Comparison of ENCODE assay signal across 8 cellular contexts in the genomic region with DNA sequence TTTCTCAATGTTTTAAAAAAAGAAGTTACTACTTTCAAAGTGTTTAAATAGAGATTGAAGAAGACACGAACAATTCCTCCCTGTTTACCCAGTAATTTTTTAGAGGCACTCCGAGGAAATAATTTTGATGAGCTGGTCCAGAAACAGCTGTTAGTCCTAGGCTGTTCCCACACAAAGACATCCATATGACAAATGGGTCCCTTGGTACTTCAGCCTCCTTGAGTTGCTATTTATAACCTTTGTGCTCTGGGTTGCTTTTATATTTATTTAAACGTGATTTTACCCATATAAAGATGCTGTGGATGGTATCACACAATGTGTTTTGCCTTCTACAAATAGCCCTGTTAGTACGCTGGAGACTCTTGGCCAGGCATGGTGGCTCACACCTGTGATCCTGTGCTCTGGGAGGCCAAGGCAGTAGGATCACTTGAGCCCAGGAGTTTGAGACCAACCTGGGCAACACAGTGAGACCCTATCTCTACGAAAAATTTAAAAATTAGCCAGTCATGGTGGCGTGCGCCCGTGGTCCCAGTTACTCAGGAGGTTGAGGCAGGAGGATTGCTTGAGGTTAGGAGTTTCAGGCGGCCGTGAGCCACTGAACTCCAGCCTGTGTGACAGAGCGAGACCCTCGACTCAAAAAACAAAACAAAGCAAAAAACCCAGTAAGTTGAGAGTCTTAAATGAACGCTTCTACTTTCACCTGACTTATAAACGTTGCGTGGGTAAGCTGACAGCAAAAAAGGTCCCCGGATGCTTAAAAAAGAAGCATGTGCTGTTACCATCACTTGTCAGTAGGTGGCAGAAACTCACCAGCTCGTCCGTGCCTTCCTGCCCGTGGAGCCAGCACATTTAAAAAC. TPM values are rescaled to one million over a fixed set of nuclear protein-coding genes. Genes with fewer than 3 reads are reported as not detected.
A peak's percentile ranks its signal among the peaks of the same experiment; 100 is the strongest.
DNase-seq lines count a peak whose midpoint lies in the region; ATAC-seq and TF ChIP-seq lines count a peak whose summit lies in the region.

No MANE protein-coding gene starts in this region.

- H3K9me3 ChIP-seq in right lobe of liver: no peaks in the 10 kb centered on the region

- intact Hi-C loops in right lobe of liver (cut with DNase I): loop anchor here in 1 of 2 donors (5.0 kb wide), 1 partner anchor 212 kb away; no protein-coding TSS in a partner anchor

- no peak overlapping the region for H3K4me3 ChIP-seq in right lobe of liver

- no peaks in the 10 kb centered on the region for H3K36me3 ChIP-seq in right lobe of liver

- H3K4me1 ChIP-seq in right lobe of liver: peaks cover 0 to 5% (median 0%) of the 10 kb centered on the region in 4 donors

- ATAC-seq in HG03139 (IDR thresholded peaks at IDR 0.05; ENCODE audit: unreplicated experiment): peak; percentile 44
- ATAC-seq in right lobe of liver: peak; percentile 88 to 91 (median 88)
- no peak for ATAC-seq in HG02678 (IDR thresholded peaks at IDR 0.05; ENCODE audit: unreplicated experiment)

- TF ChIP-seq CTCF in right lobe of liver (IDR thresholded peaks at IDR 0.05): peak; percentile 84 to 87 (median 85)

- H3K27ac ChIP-seq in right lobe of liver: no peak overlapping the region

- 33% methylated on average over 18 of the region's 19 CpGs for WGBS in right lobe of liver (ENCODE audit: insufficient coverage, low coverage, low lambda C conversion rate, missing lambda C conversion rate)

- H3K27me3 ChIP-seq in right lobe of liver: no peaks in the 10 kb centered on the region

- no peak for TF ChIP-seq POLR2A in right lobe of liver (IDR thresholded peaks at IDR 0.05)

- DNase-seq in DMS114 treated with DMSO at 0.1 percent for 48 hours (lab: John Stamatoyannopoulos, UW; ENCODE audit: unreplicated experiment): peak; percentile 85
- DNase-seq in NCI-H460 (ENCODE audit: extremely low read depth, low read depth): peak; percentile 56
- DNase-seq in activated CD4-positive, alpha-beta T cell treated with anti-CD3 and anti-CD28 coated beads for 4 hours: peak; percentile 69 to 74
- DNase-seq in dedifferentiated amniotic fluid mesenchymal stem cell (ENCODE audit: extremely low spot score): peak; percentile 70
- peak in 1 of 3 donors; percentile 45 for DNase-seq in right lobe of liver
- peak; percentile 26 to 56 (median 50) for DNase-seq in stimulated activated CD4-positive, alpha-beta T cell treated with anti-CD3 and anti-CD28 coated beads, TNF-alpha, amount 100 ng/mL, for 4 hours (ENCODE audit: low read depth in 3 of 3)

RNA-seq across cellular contexts. Expression of a gene that starts 56.9 kb away (rescaled TPM):
- not detected in 2 replicates for total RNA-seq in NCI-H460 (2014; rRNA removed; shearing (Covaris generic))
- not detected in 2 replicates for polyA plus RNA-seq in NCI-H460 (2014; cell fraction: nucleus; rRNA removed)
- total RNA-seq in right lobe of liver: not detected
